In the genomic region with DNA sequence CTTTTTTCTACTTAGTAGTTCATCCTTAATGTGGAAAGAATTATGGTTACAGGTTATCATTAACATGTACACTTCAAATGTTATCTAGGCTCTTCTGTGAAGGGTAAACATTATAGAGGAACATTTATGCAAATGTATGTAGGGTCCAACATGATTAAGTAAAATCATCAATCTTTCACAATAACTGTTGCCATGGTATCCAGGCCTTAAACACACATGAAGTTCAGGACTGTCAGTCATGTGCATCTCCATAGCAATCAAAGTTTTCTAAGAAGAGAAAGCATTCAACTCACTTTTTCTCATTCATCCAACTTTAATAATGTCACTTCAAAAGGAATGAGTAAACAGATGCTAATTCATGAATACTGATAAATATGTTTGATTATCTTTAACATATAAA, we compare ENCODE assay signal across 1 cellular context.
TF ChIP-seq lines count a peak whose summit lies in the region.

No MANE protein-coding gene starts in this region.

TF ChIP-seq in WTC11, 78 proteins besides CTCF, POLR2A, EP300 and RAD21 (continued from another document):
- TF ChIP-seq, protein P1, sequence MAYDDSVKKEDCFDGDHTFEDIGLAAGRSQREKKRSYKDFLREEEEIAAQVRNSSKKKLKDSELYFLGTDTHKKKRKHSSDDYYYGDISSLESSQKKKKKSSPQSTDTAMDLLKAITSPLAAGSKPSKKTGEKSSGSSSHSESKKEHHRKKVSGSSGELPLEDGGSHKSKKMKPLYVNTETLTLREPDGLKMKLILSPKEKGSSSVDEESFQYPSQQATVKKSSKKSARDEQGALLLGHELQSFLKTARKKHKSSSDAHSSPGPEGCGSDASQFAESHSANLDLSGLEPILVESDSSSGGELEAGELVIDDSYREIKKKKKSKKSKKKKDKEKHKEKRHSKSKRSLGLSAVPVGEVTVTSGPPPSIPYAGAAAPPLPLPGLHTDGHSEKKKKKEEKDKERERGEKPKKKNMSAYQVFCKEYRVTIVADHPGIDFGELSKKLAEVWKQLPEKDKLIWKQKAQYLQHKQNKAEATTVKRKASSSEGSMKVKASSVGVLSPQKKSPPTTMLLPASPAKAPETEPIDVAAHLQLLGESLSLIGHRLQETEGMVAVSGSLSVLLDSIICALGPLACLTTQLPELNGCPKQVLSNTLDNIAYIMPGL (CRISPR knock-in tag; IDR thresholded peaks at IDR 0.05): no peak
- TF ChIP-seq TEAD4 (CRISPR knock-in tag; IDR thresholded peaks at IDR 0.05) (no peak), MXD4 (CRISPR knock-in tag; IDR thresholded peaks at IDR 0.05; ENCODE audit: borderline replicate concordance) (no peak), SP1 (CRISPR knock-in tag; conservative IDR thresholded peaks at IDR 0.05) (no peak), ELF4 (CRISPR knock-in tag; IDR thresholded peaks at IDR 0.05; ENCODE audit: low read depth) (no peak), ZNF263 (CRISPR knock-in tag; IDR thresholded peaks at IDR 0.05; ENCODE audit: low read depth) (no peak), ZNF423 (CRISPR knock-in tag; IDR thresholded peaks at IDR 0.05) (no peak)
- TF ChIP-seq, protein P2, sequence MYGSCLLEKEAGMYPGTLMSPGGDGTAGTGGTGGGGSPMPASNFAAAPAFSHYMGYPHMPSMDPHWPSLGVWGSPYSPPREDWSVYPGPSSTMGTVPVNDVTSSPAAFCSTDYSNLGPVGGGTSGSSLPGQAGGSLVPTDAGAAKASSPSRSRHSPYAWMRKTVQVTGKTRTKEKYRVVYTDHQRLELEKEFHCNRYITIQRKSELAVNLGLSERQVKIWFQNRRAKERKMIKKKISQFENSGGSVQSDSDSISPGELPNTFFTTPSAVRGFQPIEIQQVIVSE (CRISPR knock-in tag; IDR thresholded peaks at IDR 0.05; ENCODE audit: borderline replicate concordance): no peak
- TF ChIP-seq, protein P3, sequence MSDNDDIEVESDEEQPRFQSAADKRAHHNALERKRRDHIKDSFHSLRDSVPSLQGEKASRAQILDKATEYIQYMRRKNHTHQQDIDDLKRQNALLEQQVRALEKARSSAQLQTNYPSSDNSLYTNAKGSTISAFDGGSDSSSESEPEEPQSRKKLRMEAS (CRISPR knock-in tag; IDR thresholded peaks at IDR 0.05): no peak
- TF ChIP-seq, protein P4, sequence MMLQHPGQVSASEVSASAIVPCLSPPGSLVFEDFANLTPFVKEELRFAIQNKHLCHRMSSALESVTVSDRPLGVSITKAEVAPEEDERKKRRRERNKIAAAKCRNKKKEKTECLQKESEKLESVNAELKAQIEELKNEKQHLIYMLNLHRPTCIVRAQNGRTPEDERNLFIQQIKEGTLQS (CRISPR knock-in tag; conservative IDR thresholded peaks at IDR 0.05): no peak
